ENCODE assay signal across 26 cellular contexts in the genomic region with DNA sequence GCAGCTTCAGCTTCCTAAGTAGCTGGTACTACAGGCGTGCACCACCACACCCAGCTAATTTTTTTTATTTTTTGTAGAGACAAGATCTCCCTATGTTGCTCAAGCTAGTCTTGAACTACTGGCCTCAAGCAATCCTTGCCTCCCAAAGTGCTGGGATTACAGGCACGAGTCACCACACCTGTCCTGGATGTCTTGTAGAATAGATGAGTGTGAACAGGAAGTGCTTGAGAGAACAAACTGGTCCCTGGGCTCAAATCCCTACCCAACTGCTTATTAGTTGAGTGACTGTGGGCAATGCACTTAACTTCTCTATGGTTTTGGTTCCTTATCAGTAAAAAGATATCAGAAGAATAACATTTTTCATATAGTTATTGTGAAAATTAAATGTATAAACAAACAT.
"Had no signal": no experiment of that assay in that cellular context is flagged by ENCODE, and none has a peak within 500 bp of the region (broad histone marks: within the 10 kb centered on the region; RNA-seq: fewer than 3 reads in every experiment).

No MANE protein-coding gene starts in this region.

- H3K4me3 ChIP-seq: stomach, suprapubic skin, testis, thoracic aorta, thyroid gland, tibial artery, tibial nerve, transverse colon, upper lobe of left lung, upper lobe of right lung, uterus, vagina had no signal

- H3K27me3 ChIP-seq: stomach, suprapubic skin, testis, thyroid gland, tibial artery, tibial nerve, transverse colon, upper lobe of left lung, upper lobe of right lung, uterus, vagina had no signal

- DNase-seq: stimulated activated CD4-positive, alpha-beta T cell treated with anti-CD3 and anti-CD28 coated beads, Interleukin-2, amount 100 ng/mL, for 48 hours; stimulated activated CD4-positive, alpha-beta T cell treated with anti-CD3 and anti-CD28 coated beads, Interleukin-4, amount 100 ng/mL, for 1 hour; stimulated activated CD4-positive, alpha-beta T cell treated with anti-CD3 and anti-CD28 coated beads, Interleukin-4, amount 100 ng/mL, for 24 hours; stimulated activated CD4-positive, alpha-beta T cell treated with anti-CD3 and anti-CD28 coated beads, Interleukin-4, amount 100 ng/mL, for 4 hours; stimulated activated CD8-positive, alpha-beta memory T cell treated with anti-CD3 and anti-CD28 coated beads, Interleukin-4, amount 100 ng/mL, for 48 hours; stimulated activated naive B cell treated with anti-CD40 and anti-IgM and Interleukin-4, amounts not matched to agents 10 μg/mL and 1 μg/mL and 100 μg/mL, for 72 hours; stimulated activated naive CD4-positive, alpha-beta T cell; stimulated activated naive CD4-positive, alpha-beta T cell treated with Interleukin-2 at 50 U/mL for 16 hours; stimulated activated naive CD8-positive, alpha-beta T cell treated with anti-CD3 and anti-CD28 coated beads, Interleukin-15, amount 100 ng/mL, for 72 hours; stimulated activated naive CD8-positive, alpha-beta T cell treated with anti-CD3 and anti-CD28 coated beads, Interleukin-15, Interleukin-2, amounts not matched to agents 100 U/mL and 50 U/mL, for 24 hours; stomach; substantia nigra; testis; thyroid gland; tibial artery; transverse colon; trophoblast cell; upper lobe of left lung; upper lobe of right lung; uterus had no signal

- H3K9me3 ChIP-seq: stomach, suprapubic skin, testis, thoracic aorta, thyroid gland, tibial artery, tibial nerve, transverse colon, upper lobe of left lung, upper lobe of right lung, uterus, vagina had no signal

- H3K27ac ChIP-seq: stomach, suprapubic skin, testis, thoracic aorta, thyroid gland, tibial artery, tibial nerve, transverse colon, upper lobe of left lung, upper lobe of right lung, uterus, vagina had no signal

- H3K4me1 ChIP-seq: testis, thyroid gland, uterus had no signal

- ATAC-seq: stimulated activated effector memory CD8-positive, alpha-beta T cell treated with anti-CD3 and anti-CD28 coated beads, Interleukin-12 subunit alpha, Interleukin-12 subunit beta, amount 100 ng/mL, for 72 hours; stimulated activated memory B cell treated with anti-CD40 and anti-IgM and Interleukin-4, amounts not matched to agents 10 μg/mL and 1 μg/mL and 100 μg/mL, for 72 hours; stimulated activated naive B cell treated with anti-CD40 and anti-IgM and Interleukin-4, amounts not matched to agents 10 μg/mL and 1 μg/mL and 100 μg/mL, for 72 hours; stimulated activated naive CD8-positive, alpha-beta T cell treated with anti-CD3 and anti-CD28 coated beads, Interleukin-15, amount 100 ng/mL, for 72 hours; stimulated activated naive CD8-positive, alpha-beta T cell treated with anti-CD3 and anti-CD28 coated beads, Interleukin-15, Interleukin-2, amounts not matched to agents 100 U/mL and 50 U/mL, for 24 hours; upper lobe of right lung had no signal

- H3K36me3 ChIP-seq: stomach, suprapubic skin, thoracic aorta, thyroid gland, tibial artery, tibial nerve, transverse colon, upper lobe of left lung, upper lobe of right lung, uterus, vagina had no signal
